24 cellular contexts compared by ENCODE assay signal in the genomic region with DNA sequence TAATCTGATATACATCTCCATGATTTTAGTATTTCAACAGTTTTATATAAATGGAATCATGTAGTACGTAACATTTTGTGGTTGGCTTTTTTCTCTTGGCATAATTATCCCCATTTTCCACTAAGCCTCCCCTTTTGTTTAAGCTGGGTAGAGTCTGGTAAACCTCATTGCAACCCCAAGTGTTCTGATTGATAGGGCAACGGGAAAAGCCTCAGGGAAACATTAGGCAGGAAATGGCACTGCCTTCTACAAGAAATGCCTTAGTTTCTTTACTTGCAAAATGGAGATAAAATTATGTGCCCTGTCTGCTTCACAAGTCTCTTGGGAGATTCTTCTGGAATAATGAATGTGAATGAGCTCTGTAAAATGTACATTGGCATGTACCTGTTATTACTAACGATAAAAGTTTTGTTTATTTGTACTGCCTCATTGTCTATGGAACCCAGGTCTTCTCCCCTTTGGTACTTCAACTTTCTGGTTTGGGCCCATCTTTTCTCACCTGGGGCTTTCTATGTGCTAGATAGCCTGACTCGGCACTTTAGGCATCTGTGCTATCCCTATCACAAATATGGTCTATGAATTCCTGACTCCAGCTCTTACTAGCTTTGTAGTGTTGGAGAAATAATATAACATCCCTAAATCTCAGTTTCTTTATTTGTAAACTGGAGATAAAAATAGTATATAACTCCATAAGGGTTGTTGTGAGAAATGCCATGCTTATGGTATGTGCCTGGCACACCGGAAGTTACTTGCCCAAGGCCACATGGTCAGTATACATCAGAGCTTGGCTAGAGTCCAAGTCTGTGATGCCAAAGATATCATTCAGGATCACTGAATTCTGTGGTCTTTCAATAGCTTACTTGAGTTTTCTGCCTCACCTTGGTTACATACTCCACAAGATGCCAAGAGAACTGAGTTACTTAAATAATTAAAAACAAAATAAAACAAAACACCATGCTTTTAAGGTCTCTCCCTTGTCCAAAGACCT. TPM values are rescaled to one million over a fixed set of nuclear protein-coding genes. Genes with fewer than 3 reads are reported as not detected.
A peak's percentile ranks its signal among the peaks of the same experiment; 100 is the strongest.
DNase-seq lines count a peak whose midpoint lies in the region; ATAC-seq and TF ChIP-seq lines count a peak whose summit lies in the region.
"Had no signal": no experiment of that assay in that cellular context is flagged by ENCODE, and none has a peak within 500 bp of the region (broad histone marks: within the 10 kb centered on the region; RNA-seq: fewer than 3 reads in every experiment).

No MANE protein-coding gene starts in this region.

- no peak overlapping the region for H2BK120ac ChIP-seq in trophoblast cell (ENCODE audit: insufficient read depth, low read length, poor library complexity)

- H2AFZ ChIP-seq in trophoblast cell (ENCODE audit: insufficient read depth, low read length, poor library complexity): no peak overlapping the region

- TF ChIP-seq CTCF in spleen (IDR thresholded peaks at IDR 0.05 in 8 of 11, conservative IDR thresholded peaks at IDR 0.05 in 3 of 11): no peak

- H3K4me3 ChIP-seq in MG63: no peak overlapping the region
- no peak overlapping the region for H3K4me3 ChIP-seq in trophoblast cell (ENCODE audit: low read depth, low read length)
- H3K4me3 ChIP-seq in spleen: no peak overlapping the region
- H3K4me3 ChIP-seq: psoas muscle, skin epidermis, thyroid gland had no signal

- H3K18ac ChIP-seq in trophoblast cell (ENCODE audit: low read length): no peak overlapping the region

- 0 out of 2 replicates have a peak, but pooled peaks cover 3% of the 10 kb centered on the region for H3K9me3 ChIP-seq in MG63
- H3K9me3 ChIP-seq in trophoblast cell (ENCODE audit: insufficient read depth, low read depth, low read length): no peaks in the 10 kb centered on the region
- H3K9me3 ChIP-seq in spleen: no peaks in the 10 kb centered on the region
- H3K9me3 ChIP-seq: BE2C, psoas muscle, thyroid gland had no signal

- no peak overlapping the region for H3K27ac ChIP-seq in trophoblast cell (ENCODE audit: low read depth, low read length)
- H3K27ac ChIP-seq in spleen: no peak overlapping the region
- H3K27ac ChIP-seq: psoas muscle, skin epidermis, thyroid gland had no signal

- H2BK5ac ChIP-seq in trophoblast cell (ENCODE audit: low read depth, low read length, poor library complexity): no peak overlapping the region

- no peak overlapping the region for H4K91ac ChIP-seq in trophoblast cell (ENCODE audit: low read depth, low read length)

- no peak overlapping the region for H2AK5ac ChIP-seq in trophoblast cell (ENCODE audit: low read length)

- H3K4ac ChIP-seq in trophoblast cell (ENCODE audit: low read depth, low read length): no peak overlapping the region

- WGBS in trophoblast cell (ENCODE audit: extremely low coverage, insufficient coverage, insufficient read length): no CpG with 5 or more reads among the region's 5 CpGs
- 78 to 88% (median 82%) methylated on average over 5 of the region's 5 CpGs for WGBS in spleen, 5 donors

- no peak overlapping the region for H3K4me2 ChIP-seq in trophoblast cell (ENCODE audit: low read length)

- intact Hi-C loops in spleen (cut with DNase I; ENCODE audit: low total_unique reads): no loop called here

- no peak overlapping the region for H3K23ac ChIP-seq in trophoblast cell (ENCODE audit: low read length)

- no peak overlapping the region for H2BK12ac ChIP-seq in trophoblast cell (ENCODE audit: low read length)

- no peaks in the 10 kb centered on the region for H3K79me1 ChIP-seq in trophoblast cell (ENCODE audit: low read length)

- H3K79me2 ChIP-seq in trophoblast cell (ENCODE audit: control insufficient read depth, insufficient read depth, low read length, poor library complexity): no peaks in the 10 kb centered on the region

- no peak overlapping the region for H4K8ac ChIP-seq in trophoblast cell (ENCODE audit: low read depth, low read length)

- TF ChIP-seq POLR2A in spleen (IDR thresholded peaks at IDR 0.05): no peak

- H3K4me1 ChIP-seq in trophoblast cell (ENCODE audit: control insufficient read depth in 1 of 2, insufficient read depth in 2 of 2, low read length in 2 of 2) (peaks cover 2 to 7% of the 10 kb centered on the region in 2 experiments), spleen (peaks cover 0 to 9% (median 5%) of the 10 kb centered on the region in 6 donors)
- H3K4me1 ChIP-seq: BE2C, psoas muscle, thyroid gland had no signal

- H4K12ac ChIP-seq in trophoblast cell (ENCODE audit: low read depth, low read length): no peak overlapping the region

- ATAC-seq in GM21619 (IDR thresholded peaks at IDR 0.05; ENCODE audit: unreplicated experiment): no peak
- ATAC-seq: activated CD4-positive, alpha-beta T cell treated with anti-CD3 and anti-CD28 coated beads for 36 hours; activated CD8-positive, alpha-beta memory T cell treated with anti-CD3 and anti-CD28 coated beads, Interleukin-2, amount 10 ng/mL, durations not matched to agents 7 days and 5 days; esophagus mucosa; psoas muscle had no signal

- H3K27me3 ChIP-seq in MG63 (no peaks in the 10 kb centered on the region; the same call in 1 of the 2 replicates), trophoblast cell (ENCODE audit: insufficient read depth, low read length) (no peaks in the 10 kb centered on the region), spleen (replicated peaks in 1 of 7) (peaks cover 0 to 5% (median 0%) of the 10 kb centered on the region in 7 donors)
- H3K27me3 ChIP-seq: BE2C, thyroid gland had no signal

- no peak overlapping the region for H3K9ac ChIP-seq in trophoblast cell (ENCODE audit: low read length)

- H3K36me3 ChIP-seq in MG63: no peaks in the 10 kb centered on the region
- no peaks in the 10 kb centered on the region for H3K36me3 ChIP-seq in trophoblast cell (ENCODE audit: control insufficient read depth in 1 of 2, insufficient read depth in 2 of 2, low read length in 2 of 2)
- no peaks in the 10 kb centered on the region for H3K36me3 ChIP-seq in spleen
- H3K36me3 ChIP-seq: BE2C, thyroid gland had no signal

- DNase-seq in NCI-H748 (lab: John Stamatoyannopoulos, UW; ENCODE audit: unreplicated experiment) (peak; percentile 20), NCI-H748 treated with DMSO at 0.1 percent for 48 hours (lab: John Stamatoyannopoulos, UW) (no peak), MG63 (peak; percentile 13), amniotic epithelial cell (ENCODE audit: low read depth) (peak; percentile 37), trophoblast cell (peak; percentile 33 to 64), superior temporal gyrus (ENCODE audit: extremely low spot score) (no peak), spleen (no peak)
- DNase-seq: activated CD4-positive, alpha-beta T cell treated with anti-CD3 and anti-CD28 coated beads for 36 hours; activated CD8-positive, alpha-beta memory T cell treated with anti-CD3 and anti-CD28 coated beads, Interleukin-2, amount 10 ng/mL, durations not matched to agents 7 days and 5 days; BE2C; Calu3; effector CD8-positive, alpha-beta T cell; kidney glomerular epithelial cell; MM.1S; NCI-H1417 treated with DMSO at 0.1 percent for 48 hours; NCI-H2107; NCI-H526; psoas muscle; SHP77 treated with DMSO at 0.1 percent for 48 hours; stimulated activated naive CD4-positive, alpha-beta T cell; thyroid gland had no signal

- H3K14ac ChIP-seq in trophoblast cell (ENCODE audit: low read length): no peak overlapping the region

RNA-seq across cellular contexts. Expression of gene ZNF169, which starts 48.2 kb away (rescaled TPM):
- 1.6 and 4.0 TPM in 2 replicates for total RNA-seq in MG63 (2014; rRNA removed; shearing (Covaris generic); ENCODE audit: low replicate concordance)
- polyA plus RNA-seq in trophoblast cell (2013): 1.0 and 1.4 TPM in 2 replicates
- 10 to 100 TPM; 13.6 to 58.1 (median 15.9) TPM for total RNA-seq in spleen
- 1 to 10 TPM; 2.3 to 4.0 (median 3.2) TPM for polyA plus RNA-seq in spleen

Comparison
In these comparisons a context has a peak if more than half of its experiments do, and no peak if none do; other contexts are left out.
1. DNase-seq: peak in NCI-H748 (single experiment), MG63 (single experiment), amniotic epithelial cell (single experiment) and trophoblast cell (2 of 2); none in NCI-H748 treated with DMSO at 0.1 percent for 48 hours (single experiment), superior temporal gyrus (single experiment) and spleen (single experiment).